In genomic region chr1:206736878-206737728, GRCh38 we compare ENCODE assay signal across 13 cellular contexts. TPM values are rescaled to one million over a fixed set of nuclear protein-coding genes. Genes with fewer than 3 reads are reported as not detected.
DNase-seq lines count a peak whose midpoint lies in the region; ATAC-seq and TF ChIP-seq lines count a peak whose summit lies in the region.
"Had no signal": no experiment of that assay in that cellular context is flagged by ENCODE, and none has a peak within 500 bp of the region (broad histone marks: within the 10 kb centered on the region; RNA-seq: fewer than 3 reads in every experiment).

No MANE protein-coding gene starts in this region.

- peaks cover 16 to 30% of the 10 kb centered on the region in 2 donors for H3K36me3 ChIP-seq in ascending aorta

- no peaks in the 10 kb centered on the region for H3K27me3 ChIP-seq in ascending aorta
- H3K27me3 ChIP-seq: sigmoid colon, tibial artery had no signal

- CTCF ChIA-PET in activated CD8-positive, alpha-beta memory T cell treated with anti-CD3 and anti-CD28 coated beads, Interleukin-2, amount 10 ng/mL, durations not matched to agents 7 days and 5 days (lab: Charles Lee) = interaction anchor here (0.6 to 21.9 kb wide), 16 partner anchors 12 to 246 kb away, joined by 3 to 488 read pairs (median 10); partner anchors contain the start of gene IL19

- peaks cover 79% of the 10 kb centered on the region for H3K4me1 Mint-ChIP-seq in activated CD8-positive, alpha-beta memory T cell treated with anti-CD3 and anti-CD28 coated beads, Interleukin-2, amount 10 ng/mL, durations not matched to agents 7 days and 5 days
- H3K4me1 Mint-ChIP-seq in glutamatergic neuron (ENCODE audit: low read depth, unreplicated experiment) = peaks cover 27% of the 10 kb centered on the region

- ATAC-seq in activated CD8-positive, alpha-beta memory T cell treated with anti-CD3 and anti-CD28 coated beads, Interleukin-2, amount 10 ng/mL, durations not matched to agents 7 days and 5 days = peak; percentile 35
- ATAC-seq in GM18861 (IDR thresholded peaks at IDR 0.05; ENCODE audit: unreplicated experiment) = no peak

- intact Hi-C loops in ascending aorta (cut with DNase I) = no loop called here

- no peak overlapping the region for H3K4me3 ChIP-seq in ascending aorta
- H3K4me3 ChIP-seq: lung, sigmoid colon, tibial artery had no signal

- peaks cover 8% of the 10 kb centered on the region for H3K27me3 Mint-ChIP-seq in activated CD8-positive, alpha-beta memory T cell treated with anti-CD3 and anti-CD28 coated beads, Interleukin-2, amount 10 ng/mL, durations not matched to agents 7 days and 5 days
- H3K27me3 Mint-ChIP-seq in glutamatergic neuron (ENCODE audit: unreplicated experiment) = peaks cover 10% of the 10 kb centered on the region

- no peak overlapping the region for H3K27ac ChIP-seq in ascending aorta
- H3K27ac ChIP-seq: tibial artery had no signal

- DNase-seq in activated CD4-positive, alpha-beta T cell treated with anti-CD3 and anti-CD28 coated beads for 4 hours = peak; percentile 65 to 69
- no peak for DNase-seq in activated CD4-positive, alpha-beta T cell treated with anti-CD3 and anti-CD28 coated beads, Interleukin-2, amount 50 U/mL, for 48 hours
- DNase-seq in activated CD8-positive, alpha-beta memory T cell treated with anti-CD3 and anti-CD28 coated beads, Interleukin-2, amount 10 ng/mL, durations not matched to agents 7 days and 5 days = peak; percentile 70
- DNase-seq in glutamatergic neuron (no peak), ascending aorta (ENCODE audit: low spot score in 2 of 2) (no peak), DMS153 treated with DMSO at 0.1 percent for 48 hours (lab: John Stamatoyannopoulos, UW; ENCODE audit: unreplicated experiment) (no peak)
- DNase-seq in stimulated activated naive CD4-positive, alpha-beta T cell treated with Interleukin-2 at 50 U/mL for 16 hours (lab: John Stamatoyannopoulos, UW) = peak; percentile 38
- DNase-seq: sigmoid colon, SK-N-SH, tibial artery had no signal

- H3K4me3 Mint-ChIP-seq in activated CD8-positive, alpha-beta memory T cell treated with anti-CD3 and anti-CD28 coated beads, Interleukin-2, amount 10 ng/mL, durations not matched to agents 7 days and 5 days = no peak overlapping the region
- H3K4me3 Mint-ChIP-seq in glutamatergic neuron (ENCODE audit: unreplicated experiment) = no peak overlapping the region

- no peaks in the 10 kb centered on the region for H3K9me3 Mint-ChIP-seq in activated CD8-positive, alpha-beta memory T cell treated with anti-CD3 and anti-CD28 coated beads, Interleukin-2, amount 10 ng/mL, durations not matched to agents 7 days and 5 days (ENCODE audit: low read depth)
- peaks cover 12% of the 10 kb centered on the region for H3K9me3 Mint-ChIP-seq in glutamatergic neuron (ENCODE audit: unreplicated experiment)

- peaks cover 16% of the 10 kb centered on the region for H3K36me3 Mint-ChIP-seq in activated CD8-positive, alpha-beta memory T cell treated with anti-CD3 and anti-CD28 coated beads, Interleukin-2, amount 10 ng/mL, durations not matched to agents 7 days and 5 days
- peaks cover 4% of the 10 kb centered on the region for H3K36me3 Mint-ChIP-seq in glutamatergic neuron (ENCODE audit: unreplicated experiment)

- no peaks in the 10 kb centered on the region for H3K9me3 ChIP-seq in ascending aorta
- H3K9me3 ChIP-seq: sigmoid colon, SK-N-SH, tibial artery had no signal

- H3K27ac Mint-ChIP-seq in activated CD8-positive, alpha-beta memory T cell treated with anti-CD3 and anti-CD28 coated beads, Interleukin-2, amount 10 ng/mL, durations not matched to agents 7 days and 5 days = peak overlapping the region; percentile 75
- peak overlapping the region; percentile 82 for H3K27ac Mint-ChIP-seq in glutamatergic neuron (ENCODE audit: unreplicated experiment)

- no peak for TF ChIP-seq CTCF in glutamatergic neuron (IDR thresholded peaks at IDR 0.05; ENCODE audit: partially characterized antibody, unreplicated experiment)
- TF ChIP-seq CTCF in ascending aorta (IDR thresholded peaks at IDR 0.05) = no peak

- no peaks in the 10 kb centered on the region for H3K4me1 ChIP-seq in ascending aorta

RNA-seq across cellular contexts. Expression of gene IL19, which starts 33.5 kb away (rescaled TPM):
- not detected for total RNA-seq in activated CD8-positive, alpha-beta memory T cell treated with anti-CD3 and anti-CD28 coated beads, Interleukin-2, amount 10 ng/mL, durations not matched to agents 7 days and 5 days
- total RNA-seq in glutamatergic neuron (ENCODE audit: unreplicated experiment) = not detected
- not detected for total RNA-seq in ascending aorta
- total RNA-seq: A172, sigmoid colon had no signal

RNA-seq across cellular contexts. Expression of gene IL10, which starts 35.2 kb away (rescaled TPM):
- total RNA-seq in activated CD8-positive, alpha-beta memory T cell treated with anti-CD3 and anti-CD28 coated beads, Interleukin-2, amount 10 ng/mL, durations not matched to agents 7 days and 5 days = not detected
- total RNA-seq in glutamatergic neuron (ENCODE audit: unreplicated experiment) = not detected
- total RNA-seq in ascending aorta = 1.6 TPM
- total RNA-seq: A172 had no signal

RNA-seq across cellular contexts. Expression of gene MAPKAPK2, which starts 52.4 kb away (rescaled TPM):
- total RNA-seq in activated CD8-positive, alpha-beta memory T cell treated with anti-CD3 and anti-CD28 coated beads, Interleukin-2, amount 10 ng/mL, durations not matched to agents 7 days and 5 days = 10 to 100 TPM; 85.7 to 93.8 TPM
- total RNA-seq in glutamatergic neuron (ENCODE audit: unreplicated experiment) (93.8 TPM), ascending aorta (35.3 TPM)

Comparison
In these comparisons a context has a peak if more than half of its experiments do, and no peak if none do; other contexts are left out.
1. DNase-seq: peak in activated CD4-positive, alpha-beta T cell treated with anti-CD3 and anti-CD28 coated beads for 4 hours (2 of 2), activated CD8-positive, alpha-beta memory T cell treated with anti-CD3 and anti-CD28 coated beads, Interleukin-2, amount 10 ng/mL, durations not matched to agents 7 days and 5 days (single experiment) and stimulated activated naive CD4-positive, alpha-beta T cell treated with Interleukin-2 at 50 U/mL for 16 hours (single experiment); none in activated CD4-positive, alpha-beta T cell treated with anti-CD3 and anti-CD28 coated beads, Interleukin-2, amount 50 U/mL, for 48 hours (0 of 2), glutamatergic neuron (single experiment), ascending aorta (0 of 2) and DMS153 treated with DMSO at 0.1 percent for 48 hours (single experiment).